1 cellular context compared by ENCODE assay signal in the genomic region with DNA sequence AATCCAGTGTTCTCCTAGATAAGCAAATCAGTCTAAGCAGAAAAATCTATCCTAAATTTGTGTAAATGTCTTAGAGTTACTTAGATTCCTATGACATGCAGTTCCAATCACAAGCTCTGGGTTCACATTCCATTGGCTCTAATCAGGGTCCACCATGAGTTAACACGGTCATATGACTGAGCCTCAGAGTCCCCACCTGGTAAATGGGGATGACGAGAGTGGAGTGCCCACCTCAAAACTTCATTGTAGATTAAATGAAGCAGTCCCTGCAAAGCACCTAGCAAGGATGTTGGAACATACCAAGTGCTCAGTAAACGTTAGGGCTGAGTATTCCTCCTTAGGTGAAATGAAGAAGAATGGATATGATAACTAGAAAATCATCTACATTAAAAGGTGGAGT.
TF ChIP-seq lines count a peak whose summit lies in the region.

No MANE protein-coding gene starts in this region.

TF ChIP-seq in WTC11, 78 proteins besides CTCF, POLR2A, EP300 and RAD21 (continued from another document):
- TF ChIP-seq, protein P1, sequence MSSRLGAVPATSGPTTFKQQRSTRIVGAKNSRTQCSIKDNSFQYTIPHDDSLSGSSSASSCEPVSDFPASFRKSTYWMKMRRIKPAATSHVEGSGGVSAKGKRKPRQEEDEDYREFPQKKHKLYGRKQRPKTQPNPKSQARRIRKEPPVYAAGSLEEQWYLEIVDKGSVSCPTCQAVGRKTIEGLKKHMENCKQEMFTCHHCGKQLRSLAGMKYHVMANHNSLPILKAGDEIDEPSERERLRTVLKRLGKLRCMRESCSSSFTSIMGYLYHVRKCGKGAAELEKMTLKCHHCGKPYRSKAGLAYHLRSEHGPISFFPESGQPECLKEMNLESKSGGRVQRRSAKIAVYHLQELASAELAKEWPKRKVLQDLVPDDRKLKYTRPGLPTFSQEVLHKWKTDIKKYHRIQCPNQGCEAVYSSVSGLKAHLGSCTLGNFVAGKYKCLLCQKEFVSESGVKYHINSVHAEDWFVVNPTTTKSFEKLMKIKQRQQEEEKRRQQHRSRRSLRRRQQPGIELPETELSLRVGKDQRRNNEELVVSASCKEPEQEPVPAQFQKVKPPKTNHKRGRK (CRISPR knock-in tag; IDR thresholded peaks at IDR 0.05; ENCODE audit: borderline replicate concordance): peak; percentile 15; the same call in 1 of the 2 replicates
- TF ChIP-seq, protein P2, sequence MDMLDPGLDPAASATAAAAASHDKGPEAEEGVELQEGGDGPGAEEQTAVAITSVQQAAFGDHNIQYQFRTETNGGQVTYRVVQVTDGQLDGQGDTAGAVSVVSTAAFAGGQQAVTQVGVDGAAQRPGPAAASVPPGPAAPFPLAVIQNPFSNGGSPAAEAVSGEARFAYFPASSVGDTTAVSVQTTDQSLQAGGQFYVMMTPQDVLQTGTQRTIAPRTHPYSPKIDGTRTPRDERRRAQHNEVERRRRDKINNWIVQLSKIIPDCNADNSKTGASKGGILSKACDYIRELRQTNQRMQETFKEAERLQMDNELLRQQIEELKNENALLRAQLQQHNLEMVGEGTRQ (CRISPR knock-in tag; IDR thresholded peaks at IDR 0.05): peak; percentile 63; the same call in 1 of the 2 replicates
